24 cellular contexts compared by ENCODE assay signal in the genomic region with DNA sequence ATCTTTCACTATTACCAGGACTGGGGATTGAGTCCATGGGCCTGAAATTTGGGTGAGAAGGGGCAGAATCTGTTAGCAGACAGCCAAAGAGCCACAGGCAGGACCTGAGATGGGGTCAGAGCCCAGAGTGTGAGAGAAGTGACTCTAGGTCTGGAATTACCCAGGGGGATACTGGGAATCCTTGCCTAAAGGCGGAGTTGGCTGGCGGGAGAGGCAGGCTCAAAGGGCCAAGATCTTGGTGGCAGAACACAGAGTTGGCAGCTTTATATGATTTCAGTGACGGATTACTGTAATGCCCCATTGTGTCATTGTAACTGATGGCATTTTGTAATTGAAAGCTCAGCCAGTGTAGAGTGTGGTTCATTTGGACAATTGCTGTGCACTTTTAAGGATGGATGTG.
"Had no signal": no experiment of that assay in that cellular context is flagged by ENCODE, and none has a peak within 500 bp of the region (broad histone marks: within the 10 kb centered on the region; RNA-seq: fewer than 3 reads in every experiment).

No MANE protein-coding gene starts in this region.

- H3K4me3 ChIP-seq: ascending aorta, esophagus squamous epithelium, testis, uterus had no signal

- ATAC-seq: activated CD4-positive, alpha-beta T cell treated with anti-CD3 and anti-CD28 coated beads for 36 hours; left ventricle myocardium superior; right cardiac atrium had no signal

- H3K9me3 ChIP-seq: ascending aorta, esophagus squamous epithelium, testis, uterus had no signal

- H3K79me2 ChIP-seq: parathyroid adenoma had no signal

- H3K9ac ChIP-seq: parathyroid adenoma had no signal

- H3K36me3 ChIP-seq: ascending aorta, brain microvascular endothelial cell, esophagus squamous epithelium, uterus had no signal

- DNase-seq: activated B cell treated with CpG ODN at 0.5 μM for 24 hours; activated CD4-positive, alpha-beta T cell treated with anti-CD3 and anti-CD28 coated beads for 36 hours; activated CD4-positive, alpha-beta T cell treated with anti-CD3 and anti-CD28 coated beads, Interleukin-2, amount 50 U/mL, for 4 hours; activated effector memory CD4-positive, alpha-beta T cell treated with anti-CD3 and anti-CD28 coated beads, Interleukin-2, amount 50 U/mL, for 16 hours; activated naive CD4-positive, alpha-beta T cell treated with anti-CD3 and anti-CD28 coated beads, Interleukin-2, amount 10 ng/mL, durations not matched to agents 7 days and 5 days; activated naive CD8-positive, alpha-beta T cell treated with anti-CD3 and anti-CD28 coated beads, Interleukin-2, amount 10 ng/mL, durations not matched to agents 7 days and 5 days; activated T-cell treated with anti-CD3 and anti-CD28 coated beads, Interleukin-2, amount 50 U/mL, for 1 hour; brain microvascular endothelial cell; central memory CD4-positive, alpha-beta T cell; esophagus squamous epithelium; glutamatergic neuron; left ventricle myocardium superior; naive B cell; nephron progenitor cell; right cardiac atrium; stimulated activated CD4-positive, alpha-beta T cell treated with anti-CD3 and anti-CD28 coated beads, Interleukin-15, amount 100 ng/mL, for 24 hours; stimulated activated naive CD4-positive, alpha-beta T cell; T-helper 1 cell; testis; uterus had no signal

- H2AFZ ChIP-seq: parathyroid adenoma had no signal

- H3K27me3 ChIP-seq: ascending aorta, brain microvascular endothelial cell, testis, uterus had no signal

- H3K4me1 ChIP-seq: parathyroid adenoma, testis, uterus had no signal

- FAIRE-seq: frontal cortex, islet of Langerhans had no signal

- H3K27ac ChIP-seq: brain microvascular endothelial cell, esophagus squamous epithelium, parathyroid adenoma, testis, uterus had no signal
